In genomic region chr5:1870435-1871272, GRCh38 we compare ENCODE assay signal across 5 cellular contexts. TPM values are rescaled to one million over a fixed set of nuclear protein-coding genes. Genes with fewer than 3 reads are reported as not detected.
"Had no signal": no experiment of that assay in that cellular context is flagged by ENCODE, and none has a peak within 500 bp of the region (broad histone marks: within the 10 kb centered on the region; RNA-seq: fewer than 3 reads in every experiment).

No MANE protein-coding gene starts in this region.

RNA-seq across cellular contexts. Expression of gene IRX4, which starts 12.1 kb away (rescaled TPM):
- total RNA-seq: H4, HFFc6, HT1080, IMR-90, K562 had no signal
- polyA plus RNA-seq: IMR-90, K562 had no signal
